In the genomic region with DNA sequence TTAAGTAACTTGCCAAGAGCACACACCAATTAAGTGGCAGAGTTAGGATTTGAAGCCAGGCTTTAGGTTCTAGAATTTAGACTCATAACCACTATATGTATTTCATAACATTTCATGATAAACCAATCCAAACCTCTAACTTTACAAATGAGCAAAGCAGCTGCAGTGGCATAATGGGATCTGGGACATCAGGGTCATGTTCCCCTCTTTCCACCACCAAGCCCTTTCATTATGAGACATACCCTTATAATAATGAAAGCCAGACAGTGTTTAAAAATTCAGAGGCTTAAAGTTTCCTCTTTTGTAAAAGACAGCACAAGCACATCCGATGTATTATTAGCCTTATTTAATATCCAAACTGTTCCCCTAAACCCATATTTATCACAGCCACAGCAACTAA, we compare ENCODE assay signal across 18 cellular contexts. TPM values are rescaled to one million over a fixed set of nuclear protein-coding genes. Genes with fewer than 3 reads are reported as not detected.
"Had no signal": no experiment of that assay in that cellular context is flagged by ENCODE, and none has a peak within 500 bp of the region (broad histone marks: within the 10 kb centered on the region; RNA-seq: fewer than 3 reads in every experiment).

No MANE protein-coding gene starts in this region.

- H3K9me3 ChIP-seq: body of pancreas had no signal

- H3K4me3 Mint-ChIP-seq: dendritic cell treated with granulocyte-macrophage colony-stimulating factor and Interleukin-4, amounts not matched to agents 40 ng/mL and 50 ng/mL, for 4 days; effector memory CD8-positive, alpha-beta T cell; neural crest cell; T-helper 1 cell treated with Interleukin-12 subunit alpha and Interleukin-12 subunit beta and Interleukin-4 antibody, amounts not matched to agents 30 μg/mL and 1 μg/mL, for 36 hours had no signal

- H3K9me3 Mint-ChIP-seq: activated T-helper 2 cell treated with anti-CD3 and anti-CD28 coated beads, Interferon-gamma antibody, Interleukin-2, Interleukin-4, amounts not matched to agents 10 μg/mL and 5 μg/mL and 100 μg/mL, durations not matched to agents 14 hours and 24 hours and 36 hours; dendritic cell treated with granulocyte-macrophage colony-stimulating factor and Interleukin-4, amounts not matched to agents 40 ng/mL and 50 ng/mL, for 4 days; neural crest cell; T-helper 1 cell treated with Interleukin-12 subunit alpha and Interleukin-12 subunit beta and Interleukin-4 antibody, amounts not matched to agents 30 μg/mL and 1 μg/mL, for 36 hours had no signal

- H3K27ac Mint-ChIP-seq: activated T-helper 2 cell treated with anti-CD3 and anti-CD28 coated beads, Interferon-gamma antibody, Interleukin-2, Interleukin-4, amounts not matched to agents 10 μg/mL and 5 μg/mL and 100 μg/mL, durations not matched to agents 14 hours and 24 hours and 36 hours; dendritic cell treated with granulocyte-macrophage colony-stimulating factor and Interleukin-4, amounts not matched to agents 40 ng/mL and 50 ng/mL, for 4 days; effector memory CD8-positive, alpha-beta T cell; T-helper 1 cell treated with Interleukin-12 subunit alpha and Interleukin-12 subunit beta and Interleukin-4 antibody, amounts not matched to agents 30 μg/mL and 1 μg/mL, for 36 hours had no signal

- H3K27ac ChIP-seq: body of pancreas had no signal

- DNase-seq: activated CD4-positive, alpha-beta T cell treated with anti-CD3 and anti-CD28 coated beads, Interleukin-2, amount 50 U/mL, for 1 hour; activated CD4-positive, CD25-positive, alpha-beta regulatory T cell; activated naive CD4-positive, alpha-beta T cell treated with anti-CD3 and anti-CD28 coated beads, Interleukin-2, amount 50 U/mL, for 16 hours; body of pancreas; central memory CD4-positive, alpha-beta T cell; effector memory CD8-positive, alpha-beta T cell; erythroblast; left colon; mesendoderm; stimulated activated naive CD4-positive, alpha-beta T cell treated with Interleukin-2 at 50 U/mL for 16 hours had no signal

- H3K4me1 ChIP-seq: body of pancreas had no signal

- ATAC-seq: body of pancreas; effector memory CD8-positive, alpha-beta T cell; left colon had no signal

- H3K4me2 ChIP-seq: smooth muscle cell had no signal

- H3K27me3 Mint-ChIP-seq: dendritic cell treated with granulocyte-macrophage colony-stimulating factor and Interleukin-4, amounts not matched to agents 40 ng/mL and 50 ng/mL, for 4 days; effector memory CD8-positive, alpha-beta T cell had no signal

- H3K27me3 ChIP-seq: body of pancreas had no signal

- H3K4me3 ChIP-seq: body of pancreas, smooth muscle cell had no signal

RNA-seq across cellular contexts. Expression of a gene that starts 28.3 kb away (rescaled TPM):
- total RNA-seq: activated T-helper 2 cell treated with anti-CD3 and anti-CD28 coated beads, Interferon-gamma antibody, Interleukin-2, Interleukin-4, amounts not matched to agents 10 μg/mL and 5 μg/mL and 100 μg/mL, durations not matched to agents 14 hours and 24 hours and 36 hours; body of pancreas; left colon; neural crest cell; osteocyte; smooth muscle cell; temporal lobe; ureter had no signal
- polyA plus RNA-seq: smooth muscle cell had no signal
